Comparison of ENCODE assay signal across 8 cellular contexts in the genomic region with DNA sequence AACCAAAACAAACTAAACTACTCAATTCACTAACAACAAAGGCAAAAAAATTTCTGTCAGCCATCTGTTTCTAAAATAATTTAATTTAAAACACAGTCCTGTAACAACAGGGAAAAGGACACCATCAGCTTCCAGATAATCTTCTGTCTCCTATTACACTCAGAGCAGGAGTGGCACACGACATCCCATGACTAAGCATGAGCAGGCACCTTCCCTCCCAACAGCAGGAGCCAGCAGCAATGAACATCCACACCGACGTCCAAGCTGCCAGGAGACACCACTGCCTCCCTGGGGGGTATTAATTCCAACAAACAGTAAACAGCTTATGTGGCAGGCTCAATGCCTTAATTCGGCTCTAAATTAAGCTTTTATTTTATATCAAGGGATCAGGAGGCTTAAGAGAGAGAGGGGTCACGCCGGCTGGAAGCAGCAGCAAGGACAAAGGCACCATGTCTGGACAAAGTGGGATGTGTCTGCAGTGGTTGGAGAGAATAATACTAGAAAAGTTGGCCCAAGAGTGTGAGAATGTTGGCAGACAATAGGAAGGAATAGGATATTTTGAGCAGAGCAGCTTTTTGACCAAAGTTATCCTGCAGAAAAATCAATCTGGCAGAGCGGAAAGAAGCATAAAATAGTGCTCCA. TPM values are rescaled to one million over a fixed set of nuclear protein-coding genes. Genes with fewer than 3 reads are reported as not detected.
DNase-seq lines count a peak whose midpoint lies in the region; ATAC-seq and TF ChIP-seq lines count a peak whose summit lies in the region.

No MANE protein-coding gene starts in this region.

- H3K36me3 Mint-ChIP-seq in activated T-cell treated with anti-CD3 and anti-CD28 coated beads, Interleukin-2, amount 50 U/mL, for 24 hours (ENCODE audit: low read depth): no peaks in the 10 kb centered on the region
- no peaks in the 10 kb centered on the region for H3K36me3 Mint-ChIP-seq in natural killer cell treated with Interleukin-12 subunit alpha and Interleukin-12 subunit beta and Interleukin-15 and Interleukin-18, amount 100 ng/mL, for 72 hours
- no peaks in the 10 kb centered on the region for H3K36me3 Mint-ChIP-seq in activated T-helper 1 cell treated with anti-CD3 and anti-CD28 coated beads, Interleukin-12 subunit alpha, Interleukin-12 subunit beta, Interleukin-2, Interleukin-4 antibody, amounts not matched to agents 30 ng/mL and 10 ng/mL and 1 ng/mL, durations not matched to agents 14 hours and 24 hours and 36 hours (ENCODE audit: low read depth)

- H3K4me3 Mint-ChIP-seq in activated T-cell treated with anti-CD3 and anti-CD28 coated beads, Interleukin-2, amount 50 U/mL, for 24 hours: no peak overlapping the region
- no peak overlapping the region for H3K4me3 Mint-ChIP-seq in natural killer cell treated with Interleukin-12 subunit alpha and Interleukin-12 subunit beta and Interleukin-15 and Interleukin-18, amount 100 ng/mL, for 72 hours
- H3K4me3 Mint-ChIP-seq in activated T-helper 1 cell treated with anti-CD3 and anti-CD28 coated beads, Interleukin-12 subunit alpha, Interleukin-12 subunit beta, Interleukin-2, Interleukin-4 antibody, amounts not matched to agents 30 ng/mL and 10 ng/mL and 1 ng/mL, durations not matched to agents 14 hours and 24 hours and 36 hours: no peak overlapping the region

- DNase-seq in AG09309 (ENCODE audit: low read depth) (peak; percentile 55), NCI-H128 (lab: John Stamatoyannopoulos, UW; ENCODE audit: unreplicated experiment) (peak; percentile 3), islet precursor cell (peak; percentile 90)
- DNase-seq in activated T-cell treated with anti-CD3 and anti-CD28 coated beads, Interleukin-2, amount 50 U/mL, for 24 hours: no peak
- no peak for DNase-seq in natural killer cell treated with Interleukin-12 subunit alpha and Interleukin-12 subunit beta and Interleukin-15 and Interleukin-18, amount 100 ng/mL, for 72 hours (ENCODE audit: low spot score)
- DNase-seq in activated T-helper 1 cell treated with anti-CD3 and anti-CD28 coated beads, Interleukin-12 subunit alpha, Interleukin-12 subunit beta, Interleukin-2, Interleukin-4 antibody, amounts not matched to agents 30 ng/mL and 10 ng/mL and 1 ng/mL, durations not matched to agents 14 hours and 24 hours and 36 hours (ENCODE audit: low spot score): no peak
- no peak for DNase-seq in stimulated activated naive CD8-positive, alpha-beta T cell treated with anti-CD3 and anti-CD28 coated beads, Interleukin-15, Interleukin-2, amounts not matched to agents 100 U/mL and 50 U/mL, for 24 hours

- TF ChIP-seq CTCF in AG09309 (IDR thresholded peaks at IDR 0.05; ENCODE audit: control insufficient read depth, insufficient read depth, low read depth, low read length, missing control alignments): no peak

- ATAC-seq in natural killer cell treated with Interleukin-12 subunit alpha and Interleukin-12 subunit beta and Interleukin-15 and Interleukin-18, amount 100 ng/mL, for 72 hours: no peak
- ATAC-seq in stimulated activated naive CD8-positive, alpha-beta T cell treated with anti-CD3 and anti-CD28 coated beads, Interleukin-15, Interleukin-2, amounts not matched to agents 100 U/mL and 50 U/mL, for 24 hours: no peak

- no peaks in the 10 kb centered on the region for H3K9me3 Mint-ChIP-seq in activated T-cell treated with anti-CD3 and anti-CD28 coated beads, Interleukin-2, amount 50 U/mL, for 24 hours
- H3K9me3 Mint-ChIP-seq in natural killer cell treated with Interleukin-12 subunit alpha and Interleukin-12 subunit beta and Interleukin-15 and Interleukin-18, amount 100 ng/mL, for 72 hours: no peaks in the 10 kb centered on the region
- H3K9me3 Mint-ChIP-seq in activated T-helper 1 cell treated with anti-CD3 and anti-CD28 coated beads, Interleukin-12 subunit alpha, Interleukin-12 subunit beta, Interleukin-2, Interleukin-4 antibody, amounts not matched to agents 30 ng/mL and 10 ng/mL and 1 ng/mL, durations not matched to agents 14 hours and 24 hours and 36 hours: no peaks in the 10 kb centered on the region

- H3K27ac Mint-ChIP-seq in activated T-cell treated with anti-CD3 and anti-CD28 coated beads, Interleukin-2, amount 50 U/mL, for 24 hours: no peak overlapping the region
- H3K27ac Mint-ChIP-seq in natural killer cell treated with Interleukin-12 subunit alpha and Interleukin-12 subunit beta and Interleukin-15 and Interleukin-18, amount 100 ng/mL, for 72 hours: no peak overlapping the region
- no peak overlapping the region for H3K27ac Mint-ChIP-seq in activated T-helper 1 cell treated with anti-CD3 and anti-CD28 coated beads, Interleukin-12 subunit alpha, Interleukin-12 subunit beta, Interleukin-2, Interleukin-4 antibody, amounts not matched to agents 30 ng/mL and 10 ng/mL and 1 ng/mL, durations not matched to agents 14 hours and 24 hours and 36 hours

- H3K27me3 Mint-ChIP-seq in activated T-cell treated with anti-CD3 and anti-CD28 coated beads, Interleukin-2, amount 50 U/mL, for 24 hours: no peaks in the 10 kb centered on the region
- peaks cover 10 to 23% of the 10 kb centered on the region in 2 donors for H3K27me3 Mint-ChIP-seq in natural killer cell treated with Interleukin-12 subunit alpha and Interleukin-12 subunit beta and Interleukin-15 and Interleukin-18, amount 100 ng/mL, for 72 hours
- H3K27me3 Mint-ChIP-seq in activated T-helper 1 cell treated with anti-CD3 and anti-CD28 coated beads, Interleukin-12 subunit alpha, Interleukin-12 subunit beta, Interleukin-2, Interleukin-4 antibody, amounts not matched to agents 30 ng/mL and 10 ng/mL and 1 ng/mL, durations not matched to agents 14 hours and 24 hours and 36 hours (ENCODE audit: insufficient read depth): peaks cover 28% of the 10 kb centered on the region

- peak overlapping the region; percentile 51 for H3K27ac ChIP-seq in angular gyrus (ENCODE audit: low read depth, low read length)

- H3K4me1 Mint-ChIP-seq in activated T-cell treated with anti-CD3 and anti-CD28 coated beads, Interleukin-2, amount 50 U/mL, for 24 hours (ENCODE audit: low read depth): no peaks in the 10 kb centered on the region
- H3K4me1 Mint-ChIP-seq in natural killer cell treated with Interleukin-12 subunit alpha and Interleukin-12 subunit beta and Interleukin-15 and Interleukin-18, amount 100 ng/mL, for 72 hours (ENCODE audit: low read depth in 2 of 2): no peaks in the 10 kb centered on the region
- H3K4me1 Mint-ChIP-seq in activated T-helper 1 cell treated with anti-CD3 and anti-CD28 coated beads, Interleukin-12 subunit alpha, Interleukin-12 subunit beta, Interleukin-2, Interleukin-4 antibody, amounts not matched to agents 30 ng/mL and 10 ng/mL and 1 ng/mL, durations not matched to agents 14 hours and 24 hours and 36 hours (ENCODE audit: low read depth): no peaks in the 10 kb centered on the region

- intact Hi-C loops in activated T-helper 1 cell treated with anti-CD3 and anti-CD28 coated beads, Interleukin-12 subunit alpha, Interleukin-12 subunit beta, Interleukin-2, Interleukin-4 antibody, amounts not matched to agents 30 ng/mL and 10 ng/mL and 1 ng/mL, durations not matched to agents 14 hours and 24 hours and 36 hours (cut with micrococcal nuclease): no loop called here

- no peak overlapping the region for H3K4me3 ChIP-seq in AG09309 (ENCODE audit: control insufficient read depth, low read depth, low read length)

RNA-seq across cellular contexts. Expression of gene KIAA1549, which starts 45.6 kb away (rescaled TPM):
- total RNA-seq in natural killer cell treated with Interleukin-12 subunit alpha and Interleukin-12 subunit beta and Interleukin-15 and Interleukin-18, amount 100 ng/mL, for 72 hours: under 1 TPM; 0.21 to 0.33 TPM
- 0.59 and 0.75 TPM in 2 replicates for total RNA-seq in activated T-helper 1 cell treated with anti-CD3 and anti-CD28 coated beads, Interleukin-12 subunit alpha, Interleukin-12 subunit beta, Interleukin-2, Interleukin-4 antibody, amounts not matched to agents 30 ng/mL and 10 ng/mL and 1 ng/mL, durations not matched to agents 14 hours and 24 hours and 36 hours

Comparison
In these comparisons a context has a peak if more than half of its experiments do, and no peak if none do; other contexts are left out.
1. DNase-seq: peak in AG09309 (single experiment), NCI-H128 (single experiment) and islet precursor cell (single experiment); none in activated T-cell treated with anti-CD3 and anti-CD28 coated beads, Interleukin-2, amount 50 U/mL, for 24 hours (single experiment), natural killer cell treated with Interleukin-12 subunit alpha and Interleukin-12 subunit beta and Interleukin-15 and Interleukin-18, amount 100 ng/mL, for 72 hours (single experiment), activated T-helper 1 cell treated with anti-CD3 and anti-CD28 coated beads, Interleukin-12 subunit alpha, Interleukin-12 subunit beta, Interleukin-2, Interleukin-4 antibody, amounts not matched to agents 30 ng/mL and 10 ng/mL and 1 ng/mL, durations not matched to agents 14 hours and 24 hours and 36 hours (single experiment) and stimulated activated naive CD8-positive, alpha-beta T cell treated with anti-CD3 and anti-CD28 coated beads, Interleukin-15, Interleukin-2, amounts not matched to agents 100 U/mL and 50 U/mL, for 24 hours (single experiment).